15 cellular contexts compared by ENCODE assay signal in the genomic region with DNA sequence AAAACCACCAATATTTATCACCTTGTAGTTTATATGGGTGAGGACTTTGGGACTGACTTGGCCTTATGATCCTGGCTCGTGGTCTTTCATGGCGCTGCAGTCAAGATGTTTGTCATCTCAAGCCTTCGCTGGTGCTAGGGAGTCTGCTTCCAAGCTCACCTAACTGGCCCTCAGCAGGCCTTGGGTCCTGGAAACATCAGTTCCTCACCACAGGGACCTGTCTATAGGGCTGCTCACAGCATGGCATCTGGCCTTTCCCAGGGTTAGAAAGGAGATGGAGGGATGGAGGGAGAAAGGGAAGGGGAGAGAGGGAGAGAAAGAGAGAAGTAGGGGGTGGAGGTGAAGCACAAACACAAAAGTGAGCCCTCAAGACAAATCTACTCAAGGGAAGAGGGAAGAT. TPM values are rescaled to one million over a fixed set of nuclear protein-coding genes. Genes with fewer than 3 reads are reported as not detected.
DNase-seq lines count a peak whose midpoint lies in the region; ATAC-seq and TF ChIP-seq lines count a peak whose summit lies in the region.
"Had no signal": no experiment of that assay in that cellular context is flagged by ENCODE, and none has a peak within 500 bp of the region (broad histone marks: within the 10 kb centered on the region; RNA-seq: fewer than 3 reads in every experiment).

No MANE protein-coding gene starts in this region.

- H3K9me3 ChIP-seq in adrenal gland (replicated peaks in 1 of 3): no peaks in the 10 kb centered on the region
- H3K9me3 ChIP-seq: heart right ventricle had no signal

- no peaks in the 10 kb centered on the region for H3K27me3 ChIP-seq in adrenal gland
- H3K27me3 ChIP-seq: heart right ventricle had no signal

- peaks cover 8 to 18% of the 10 kb centered on the region in 2 donors for H3K4me1 ChIP-seq in adrenal gland (replicated peaks in 1 of 2)

- no peaks in the 10 kb centered on the region for H3K36me3 ChIP-seq in adrenal gland (replicated peaks in 1 of 2)

- 94 to 100% (median 97%) methylated on average over 3 of the region's 3 CpGs for WGBS in adrenal gland, 4 donors

- no peaks in the 10 kb centered on the region for H3K9me3 Mint-ChIP-seq in activated naive CD4-positive, alpha-beta T cell treated with anti-CD3 and anti-CD28 coated beads, Interleukin-2, amount 50 U/mL, for 24 hours
- no peaks in the 10 kb centered on the region for H3K9me3 Mint-ChIP-seq in activated CD4-positive, alpha-beta memory T cell treated with anti-CD3 and anti-CD28 coated beads for 36 hours
- H3K9me3 Mint-ChIP-seq in immature natural killer cell: no peaks in the 10 kb centered on the region

- H3K4me1 Mint-ChIP-seq in activated naive CD4-positive, alpha-beta T cell treated with anti-CD3 and anti-CD28 coated beads, Interleukin-2, amount 50 U/mL, for 24 hours: peaks cover 86% of the 10 kb centered on the region
- peaks cover 87% of the 10 kb centered on the region for H3K4me1 Mint-ChIP-seq in activated CD4-positive, alpha-beta memory T cell treated with anti-CD3 and anti-CD28 coated beads for 36 hours (ENCODE audit: low read depth)
- peaks cover 71 to 86% of the 10 kb centered on the region in 2 donors for H3K4me1 Mint-ChIP-seq in immature natural killer cell

- TF ChIP-seq CTCF in adrenal gland (IDR thresholded peaks at IDR 0.05): no peak

- peak overlapping the region; percentile 97 for H3K27ac Mint-ChIP-seq in activated naive CD4-positive, alpha-beta T cell treated with anti-CD3 and anti-CD28 coated beads, Interleukin-2, amount 50 U/mL, for 24 hours
- H3K27ac Mint-ChIP-seq in activated CD4-positive, alpha-beta memory T cell treated with anti-CD3 and anti-CD28 coated beads for 36 hours: peak overlapping the region; percentile 91
- peak overlapping the region; percentile 94 to 99 (median 94) for H3K27ac Mint-ChIP-seq in immature natural killer cell

- H3K27me3 Mint-ChIP-seq in activated naive CD4-positive, alpha-beta T cell treated with anti-CD3 and anti-CD28 coated beads, Interleukin-2, amount 50 U/mL, for 24 hours: no peaks in the 10 kb centered on the region
- H3K27me3 Mint-ChIP-seq in activated CD4-positive, alpha-beta memory T cell treated with anti-CD3 and anti-CD28 coated beads for 36 hours: no peaks in the 10 kb centered on the region
- H3K27me3 Mint-ChIP-seq in immature natural killer cell (ENCODE audit: low read depth in 3 of 3): peaks cover 7 to 25% (median 18%) of the 10 kb centered on the region in 3 donors

- intact Hi-C loops in activated CD4-positive, alpha-beta memory T cell treated with anti-CD3 and anti-CD28 coated beads for 36 hours (cut with micrococcal nuclease): loop anchor here (5.0 kb wide), 1 partner anchor 438 kb away; no protein-coding TSS in a partner anchor
- intact Hi-C loops in adrenal gland (cut with DNase I): no loop called here

- DNase-seq in activated naive CD4-positive, alpha-beta T cell treated with anti-CD3 and anti-CD28 coated beads, Interleukin-2, amount 50 U/mL, for 16 hours: no peak
- DNase-seq in activated CD4-positive, alpha-beta memory T cell treated with anti-CD3 and anti-CD28 coated beads for 36 hours: no peak
- no peak for DNase-seq in immature natural killer cell
- no peak for DNase-seq in AG20443 (ENCODE audit: low spot score)
- no peak for DNase-seq in adrenal gland
- DNase-seq: activated CD4-positive, alpha-beta T cell treated with anti-CD3 and anti-CD28 coated beads, Interleukin-2, amount 50 U/mL, for 1 hour; DMS153; effector CD4-positive, alpha-beta T cell; heart right ventricle; NCI-H187 treated with DMSO at 0.1 percent for 48 hours; NCI-H446; SHP77 had no signal

- ATAC-seq in GM18517 (IDR thresholded peaks at IDR 0.05; ENCODE audit: unreplicated experiment): no peak
- ATAC-seq in HG03571 (IDR thresholded peaks at IDR 0.05; ENCODE audit: unreplicated experiment): no peak
- ATAC-seq: heart right ventricle had no signal

- H3K36me3 Mint-ChIP-seq in activated naive CD4-positive, alpha-beta T cell treated with anti-CD3 and anti-CD28 coated beads, Interleukin-2, amount 50 U/mL, for 24 hours: peaks cover 3% of the 10 kb centered on the region
- no peaks in the 10 kb centered on the region for H3K36me3 Mint-ChIP-seq in activated CD4-positive, alpha-beta memory T cell treated with anti-CD3 and anti-CD28 coated beads for 36 hours
- peaks cover 0 to 10% (median 0%) of the 10 kb centered on the region in 3 donors for H3K36me3 Mint-ChIP-seq in immature natural killer cell

- no peak overlapping the region for H3K27ac ChIP-seq in adrenal gland

- CTCF ChIA-PET in activated CD4-positive, alpha-beta memory T cell treated with anti-CD3 and anti-CD28 coated beads for 36 hours (lab: Charles Lee): interaction anchor here (4.1 kb wide), 1 partner anchor 220 kb away, joined by 20 read pairs; no protein-coding TSS in a partner anchor

- no peak overlapping the region for H3K4me3 ChIP-seq in adrenal gland
- H3K4me3 ChIP-seq: heart right ventricle had no signal

- POLR2A ChIA-PET in activated CD4-positive, alpha-beta memory T cell treated with anti-CD3 and anti-CD28 coated beads for 36 hours (lab: Charles Lee): interaction anchor here (1.7 to 4.9 kb wide), 4 partner anchors 23 to 215 kb away, joined by 5 to 28 read pairs (median 14); no protein-coding TSS in a partner anchor

- peak overlapping the region; percentile 48 for H3K4me3 Mint-ChIP-seq in activated naive CD4-positive, alpha-beta T cell treated with anti-CD3 and anti-CD28 coated beads, Interleukin-2, amount 50 U/mL, for 24 hours
- no peak overlapping the region for H3K4me3 Mint-ChIP-seq in activated CD4-positive, alpha-beta memory T cell treated with anti-CD3 and anti-CD28 coated beads for 36 hours
- peak overlapping the region in 3 of 5 donors; percentile 9 to 27 (median 18) for H3K4me3 Mint-ChIP-seq in immature natural killer cell

- TF ChIP-seq POLR2A in adrenal gland (IDR thresholded peaks at IDR 0.05): no peak

RNA-seq across cellular contexts. Expression of a gene that starts 31.7 kb away (rescaled TPM):
- total RNA-seq in activated CD4-positive, alpha-beta memory T cell treated with anti-CD3 and anti-CD28 coated beads for 36 hours: 10 to 100 TPM in 1 of 2 experiments, 1 to 10 TPM in 1; 7.7 to 10.1 TPM
- polyA plus RNA-seq in immature natural killer cell (10 to 100 TPM in 2 of 3 donors, 1 to 10 TPM in 1; 7.8 to 19.2 (median 14.4) TPM), adrenal gland (10 to 100 TPM in 2 of 3 donors, 1 to 10 TPM in 1; 7.7 to 31.2 (median 13.4) TPM)
- 1 to 10 TPM; 1.0 to 9.4 (median 8.0) TPM for total RNA-seq in adrenal gland
